8 cellular contexts compared by ENCODE assay signal in the genomic region with DNA sequence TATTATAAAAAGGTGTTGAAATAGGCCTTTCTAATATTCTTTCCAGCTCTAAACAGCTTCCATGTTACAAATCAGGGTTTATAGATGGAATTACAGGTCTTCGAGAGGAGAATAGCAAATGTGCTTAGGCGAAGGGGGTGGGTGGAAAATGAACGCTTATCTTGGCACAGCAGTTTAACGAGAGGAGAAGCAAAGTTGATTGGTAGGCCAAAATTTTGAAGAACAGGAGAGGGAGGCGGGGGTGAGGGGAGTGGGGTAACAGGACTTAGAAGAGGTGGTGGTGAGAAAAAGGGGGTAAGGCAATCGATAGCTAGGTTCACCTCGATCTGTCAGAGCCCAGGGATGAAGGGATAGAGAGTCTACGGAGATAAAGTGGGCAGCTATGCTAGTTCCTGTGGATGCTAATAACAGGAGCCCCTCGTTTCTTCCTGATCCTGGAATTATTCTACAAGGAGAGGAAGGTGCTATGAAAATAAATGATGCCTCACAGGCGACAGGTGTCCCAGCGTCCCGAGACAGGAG. TPM values are rescaled to one million over a fixed set of nuclear protein-coding genes. Genes with fewer than 3 reads are reported as not detected.
DNase-seq lines count a peak whose midpoint lies in the region; ATAC-seq, FAIRE-seq and TF ChIP-seq lines count a peak whose summit lies in the region.

No MANE protein-coding gene starts in this region.

- TF ChIP-seq POLR2A in K562 (conservative IDR thresholded peaks at IDR 0.05), result no peak

- intact Hi-C loops in K562 (cut with micrococcal nuclease), result no loop called here

- peaks cover 43% of the 10 kb centered on the region for H3K36me3 ChIP-seq in K562 (ENCODE audit: control insufficient read depth, insufficient read depth, low read length)

- H3K9me1 ChIP-seq in K562 (ENCODE audit: control insufficient read depth, insufficient read depth, low read length), result no peaks in the 10 kb centered on the region

- BruUV-seq in K562 (replicated peaks; lab: Mats Ljungman, UMichigan), result no TSS peak

- peak; percentile 65 for ATAC-seq in K562

- no peak for TF ChIP-seq RAD21 in K562 (CRISPR knock-in tag; conservative IDR thresholded peaks at IDR 0.05 in 1 of 2, IDR thresholded peaks at IDR 0.05 in 1 of 2)

- FAIRE-seq in K562 (lab: Jason Lieb, UNC), result peak; percentile 60

- H3K27me3 ChIP-seq in K562 (ENCODE audit: control insufficient read depth in 2 of 2, insufficient read depth in 2 of 2, low read length in 2 of 2), result no peaks in the 10 kb centered on the region

- peaks cover 0 to 3% of the 10 kb centered on the region in 2 experiments; a peak in 2 of 5 replicates for H3K4me1 ChIP-seq in K562 (replicated peaks in 1 of 2; ENCODE audit: control insufficient read depth in 2 of 2, insufficient read depth in 2 of 2, low read length in 2 of 2)

- 0% methylated on average over 12 of the region's 12 CpGs for WGBS in K562 (ENCODE audit: insufficient coverage, low coverage, missing lambda C conversion rate)

- H2AFZ ChIP-seq in K562 (ENCODE audit: low read depth, low read length), result peak overlapping the region; percentile 98

- H3K4me2 ChIP-seq in K562 (ENCODE audit: insufficient read depth, low read length), result peak overlapping the region; percentile 95

- DNase-seq in stimulated activated CD4-positive, alpha-beta T cell treated with anti-CD3 and anti-CD28 coated beads, Interleukin-4, amount 100 ng/mL, for 24 hours, result peak; percentile 8
- no peak for DNase-seq in stimulated activated CD4-positive, alpha-beta T cell treated with anti-CD3 and anti-CD28 coated beads, Interleukin-2, amount 100 ng/mL, for 48 hours
- peak; percentile 9 for DNase-seq in NCI-H748 treated with DMSO at 0.1 percent for 48 hours (lab: John Stamatoyannopoulos, UW)
- peak in 3 of 4 experiments; percentile 21 to 60 (median 48) for DNase-seq in K562 (ENCODE audit: extremely low read depth in 1 of 4, low spot score in 3 of 4)
- DNase-seq in left kidney (ENCODE audit: low read depth, low spot score), result peak; percentile 29
- DNase-seq in AG08395 (ENCODE audit: low spot score), result no peak
- no peak for DNase-seq in NCI-H1092 treated with DMSO at 0.1 percent for 48 hours (lab: John Stamatoyannopoulos, UW)

- peaks cover 67% of the 10 kb centered on the region for H3K79me2 ChIP-seq in K562 (ENCODE audit: control insufficient read depth, insufficient read depth, low read length)

- in situ Hi-C loops in K562 (cut with MboI), result no loop called here

- TF ChIP-seq CTCF in K562 (IDR thresholded peaks at IDR 0.05 in 2 of 3, conservative IDR thresholded peaks at IDR 0.05 in 1 of 3; ENCODE audit: insufficient read depth in 2 of 3, low read depth in 1 of 3, low read length in 3 of 3), result no peak

- H3K9ac ChIP-seq in K562 (ENCODE audit: insufficient read depth in 1 of 2, low read depth in 2 of 2, low read length in 2 of 2), result peak overlapping the region; percentile 90 to 96

- H3K27ac ChIP-seq in K562 (ENCODE audit: extremely low read depth, low read depth, low read length) (peak overlapping the region; percentile 78), temporal lobe (ENCODE audit: low read depth, low read length) (peak overlapping the region; percentile 66)

- POLR2A ChIA-PET in K562 (lab: Yijun Ruan, JAX), result interaction anchor here (0.7 to 1.3 kb wide), 3 partner anchors 23 to 1437 kb away, joined by 3 to 4 read pairs (median 3); a partner anchor contains a TSS

- no peaks in the 10 kb centered on the region for H3K9me3 ChIP-seq in K562 (replicated peaks; ENCODE audit: control insufficient read depth, insufficient read depth, low read depth, low read length)

- CTCF ChIA-PET in K562 (lab: Yijun Ruan, JAX; ENCODE audit: low intra/inter-chr PET ratio), result interaction anchor here (1.1 kb wide), 1 partner anchor 45 kb away, joined by 3 read pairs; no protein-coding TSS in a partner anchor

- no peak for TF ChIP-seq EP300 in K562 (IDR thresholded peaks at IDR 0.05; ENCODE audit: low read length)

- no peaks in the 10 kb centered on the region for H4K20me1 ChIP-seq in K562 (replicated peaks; ENCODE audit: control insufficient read depth, insufficient read depth, low read length)

- peak overlapping the region; percentile 90 for H3K4me3 ChIP-seq in K562

TF ChIP-seq in K562, 482 proteins besides CTCF, POLR2A, EP300 and RAD21 (continues in another document):
- no peak for TF ChIP-seq SOX6 (IDR thresholded peaks at IDR 0.05)
- TF ChIP-seq, protein P1, sequence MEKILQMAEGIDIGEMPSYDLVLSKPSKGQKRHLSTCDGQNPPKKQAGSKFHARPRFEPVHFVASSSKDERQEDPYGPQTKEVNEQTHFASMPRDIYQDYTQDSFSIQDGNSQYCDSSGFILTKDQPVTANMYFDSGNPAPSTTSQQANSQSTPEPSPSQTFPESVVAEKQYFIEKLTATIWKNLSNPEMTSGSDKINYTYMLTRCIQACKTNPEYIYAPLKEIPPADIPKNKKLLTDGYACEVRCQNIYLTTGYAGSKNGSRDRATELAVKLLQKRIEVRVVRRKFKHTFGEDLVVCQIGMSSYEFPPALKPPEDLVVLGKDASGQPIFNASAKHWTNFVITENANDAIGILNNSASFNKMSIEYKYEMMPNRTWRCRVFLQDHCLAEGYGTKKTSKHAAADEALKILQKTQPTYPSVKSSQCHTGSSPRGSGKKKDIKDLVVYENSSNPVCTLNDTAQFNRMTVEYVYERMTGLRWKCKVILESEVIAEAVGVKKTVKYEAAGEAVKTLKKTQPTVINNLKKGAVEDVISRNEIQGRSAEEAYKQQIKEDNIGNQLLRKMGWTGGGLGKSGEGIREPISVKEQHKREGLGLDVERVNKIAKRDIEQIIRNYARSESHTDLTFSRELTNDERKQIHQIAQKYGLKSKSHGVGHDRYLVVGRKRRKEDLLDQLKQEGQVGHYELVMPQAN (IDR thresholded peaks at IDR 0.05; ENCODE audit: borderline replicate concordance), result no peak
- TF ChIP-seq, protein P2, sequence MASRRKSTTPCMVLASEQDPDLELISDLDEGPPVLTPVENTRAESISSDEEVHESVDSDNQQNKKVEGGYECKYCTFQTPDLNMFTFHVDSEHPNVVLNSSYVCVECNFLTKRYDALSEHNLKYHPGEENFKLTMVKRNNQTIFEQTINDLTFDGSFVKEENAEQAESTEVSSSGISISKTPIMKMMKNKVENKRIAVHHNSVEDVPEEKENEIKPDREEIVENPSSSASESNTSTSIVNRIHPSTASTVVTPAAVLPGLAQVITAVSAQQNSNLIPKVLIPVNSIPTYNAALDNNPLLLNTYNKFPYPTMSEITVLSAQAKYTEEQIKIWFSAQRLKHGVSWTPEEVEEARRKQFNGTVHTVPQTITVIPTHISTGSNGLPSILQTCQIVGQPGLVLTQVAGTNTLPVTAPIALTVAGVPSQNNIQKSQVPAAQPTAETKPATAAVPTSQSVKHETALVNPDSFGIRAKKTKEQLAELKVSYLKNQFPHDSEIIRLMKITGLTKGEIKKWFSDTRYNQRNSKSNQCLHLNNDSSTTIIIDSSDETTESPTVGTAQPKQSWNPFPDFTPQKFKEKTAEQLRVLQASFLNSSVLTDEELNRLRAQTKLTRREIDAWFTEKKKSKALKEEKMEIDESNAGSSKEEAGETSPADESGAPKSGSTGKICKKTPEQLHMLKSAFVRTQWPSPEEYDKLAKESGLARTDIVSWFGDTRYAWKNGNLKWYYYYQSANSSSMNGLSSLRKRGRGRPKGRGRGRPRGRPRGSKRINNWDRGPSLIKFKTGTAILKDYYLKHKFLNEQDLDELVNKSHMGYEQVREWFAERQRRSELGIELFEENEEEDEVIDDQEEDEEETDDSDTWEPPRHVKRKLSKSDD (conservative IDR thresholded peaks at IDR 0.05; ENCODE audit: low read length), result no peak

RNA-seq across cellular contexts. Expression of a gene that starts 0.7 kb away (rescaled TPM):
- 24.0 and 49.2 TPM in 2 replicates for total RNA-seq in K562 (2011; cell fraction: chromatin; rRNA removed; ENCODE audit: low replicate concordance)
- 20.5 and 24.2 TPM in 2 replicates for total RNA-seq in K562 (2011; cell fraction: nucleolus; rRNA removed)
- total RNA-seq in K562 (2011; cell fraction: nucleoplasm; rRNA removed), result 19.1 and 29.8 TPM in 2 replicates
- total RNA-seq in K562 (2014; rRNA removed) (9.8 and 9.9 TPM in 2 replicates), K562 (2014; rRNA removed; fragmentation: Illumina TruSeq; extraction: Trizol) (15.8 and 20.2 TPM in 2 replicates), K562 (2015; rRNA removed; fragmentation: Illumina TruSeq; extraction: Trizol) (7.9 and 8.9 TPM in 2 replicates), K562 (2021) (8.5 and 13.5 TPM in 2 replicates), temporal lobe (39.6 TPM)
- polyA plus RNA-seq in K562 (2011; rRNA removed) (24.6 and 28.7 TPM in 2 replicates), K562 (2014; fragmentation: Illumina TruSeq; extraction: Trizol) (10.5 and 11.7 TPM in 2 replicates), K562 (2014; fragmentation: Nextera tagmentation; extraction: Ambion mirVana) (10 to 100 TPM; 11.9 to 16.4 TPM), K562 (2014; rRNA removed) (12.3 and 12.8 TPM in 2 replicates)
- polyA plus RNA-seq in K562 (2011; cell fraction: cytosol; rRNA removed), result 6.1 and 8.0 TPM in 2 replicates
- 29.0 and 43.6 TPM in 2 replicates for polyA plus RNA-seq in K562 (2011; cell fraction: nucleus; rRNA removed)
- polyA plus RNA-seq in K562 (2012), result 7.4 and 11.8 TPM in 2 replicates
- 15.7 and 16.5 TPM in 2 replicates for polyA minus RNA-seq in K562 (2011; rRNA and poly(A)+ RNA removed)
- polyA minus RNA-seq in K562 (2011; cell fraction: cytosol; rRNA and poly(A)+ RNA removed), result 8.0 and 8.2 TPM in 2 replicates
- 21.0 and 35.0 TPM in 2 replicates for polyA minus RNA-seq in K562 (2011; cell fraction: nucleus; rRNA and poly(A)+ RNA removed)

RNA-seq across cellular contexts. Expression of a gene that starts 0.8 kb away (rescaled TPM):
- total RNA-seq in K562 (2011; cell fraction: chromatin; rRNA removed; ENCODE audit: low replicate concordance), result 61.0 and 102 TPM in 2 replicates
- total RNA-seq in K562 (2011; cell fraction: nucleolus; rRNA removed), result 38.4 and 42.2 TPM in 2 replicates
- 64.7 and 82.1 TPM in 2 replicates for total RNA-seq in K562 (2011; cell fraction: nucleoplasm; rRNA removed)
- total RNA-seq in K562 (2014; rRNA removed) (28.1 and 31.2 TPM in 2 replicates), K562 (2014; rRNA removed; fragmentation: Illumina TruSeq; extraction: Trizol) (46.2 and 55.4 TPM in 2 replicates), K562 (2015; rRNA removed; fragmentation: Illumina TruSeq; extraction: Trizol) (38.3 and 46.7 TPM in 2 replicates), K562 (2021) (38.9 and 51.0 TPM in 2 replicates), temporal lobe (19.2 TPM)
- polyA plus RNA-seq in K562 (2011; rRNA removed) (24.0 and 33.8 TPM in 2 replicates), K562 (2014; fragmentation: Illumina TruSeq; extraction: Trizol) (29.8 and 37.0 TPM in 2 replicates), K562 (2014; fragmentation: Nextera tagmentation; extraction: Ambion mirVana) (10 to 100 TPM; 28.1 to 49.3 TPM), K562 (2014; rRNA removed) (33.7 and 34.1 TPM in 2 replicates)
- polyA plus RNA-seq in K562 (2011; cell fraction: cytosol; rRNA removed), result 9.8 and 15.8 TPM in 2 replicates
- 43.1 and 48.3 TPM in 2 replicates for polyA plus RNA-seq in K562 (2011; cell fraction: nucleus; rRNA removed)
- 6.7 and 24.7 TPM in 2 replicates for polyA plus RNA-seq in K562 (2012)
- polyA minus RNA-seq in K562 (2011; rRNA and poly(A)+ RNA removed), result 60.0 and 62.1 TPM in 2 replicates
- polyA minus RNA-seq in K562 (2011; cell fraction: cytosol; rRNA and poly(A)+ RNA removed), result 15.7 and 19.6 TPM in 2 replicates
- polyA minus RNA-seq in K562 (2011; cell fraction: nucleus; rRNA and poly(A)+ RNA removed), result 69.1 and 104 TPM in 2 replicates

Comparison
In these comparisons a context has a peak if more than half of its experiments do, and no peak if none do; other contexts are left out.
1. DNase-seq: peak in stimulated activated CD4-positive, alpha-beta T cell treated with anti-CD3 and anti-CD28 coated beads, Interleukin-4, amount 100 ng/mL, for 24 hours (single experiment), NCI-H748 treated with DMSO at 0.1 percent for 48 hours (single experiment), K562 (3 of 4) and left kidney (single experiment); none in stimulated activated CD4-positive, alpha-beta T cell treated with anti-CD3 and anti-CD28 coated beads, Interleukin-2, amount 100 ng/mL, for 48 hours (0 of 2), AG08395 (single experiment) and NCI-H1092 treated with DMSO at 0.1 percent for 48 hours (single experiment).